In the genomic region with DNA sequence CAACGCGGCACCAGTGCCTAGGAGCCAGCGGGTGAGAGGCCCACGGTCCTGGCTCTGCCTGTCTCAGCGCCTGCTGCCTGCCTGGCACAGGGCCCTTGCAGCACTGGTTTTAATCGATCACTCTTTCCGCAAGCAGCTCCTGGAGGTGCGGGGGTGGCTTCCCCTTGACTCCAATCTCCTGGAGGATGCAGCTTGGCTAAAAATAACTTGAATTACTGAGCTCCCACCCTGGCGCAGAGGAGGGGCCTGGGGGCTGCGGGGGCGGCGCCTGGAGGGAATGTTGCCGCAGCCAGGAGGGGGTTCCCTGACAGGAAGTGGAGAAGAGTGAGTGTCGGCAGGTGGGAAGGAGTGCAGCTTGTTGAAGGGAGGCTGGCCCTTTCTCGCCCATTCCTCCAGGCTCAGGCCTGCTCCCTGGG, we compare ENCODE assay signal across 9 cellular contexts. TPM values are rescaled to one million over a fixed set of nuclear protein-coding genes. Genes with fewer than 3 reads are reported as not detected.
A peak's percentile ranks its signal among the peaks of the same experiment; 100 is the strongest.
DNase-seq lines count a peak whose midpoint lies in the region; TF ChIP-seq lines count a peak whose summit lies in the region.
"Had no signal": no experiment of that assay in that cellular context is flagged by ENCODE, and none has a peak within 500 bp of the region (broad histone marks: within the 10 kb centered on the region; RNA-seq: fewer than 3 reads in every experiment).

No MANE protein-coding gene starts in this region.

- H3K4me3 ChIP-seq in fibroblast of the aortic adventitia (ENCODE audit: low read depth, low read length) (no peak overlapping the region), osteoblast (ENCODE audit: insufficient read depth, low read length) (peak overlapping the region; percentile 54)

- no peaks in the 10 kb centered on the region for H3K9me3 ChIP-seq in osteoblast (ENCODE audit: low read depth, low read length)

- H3K4me1 ChIP-seq in osteoblast (ENCODE audit: insufficient read depth, low read length), result peaks cover 14% of the 10 kb centered on the region

- no peaks in the 10 kb centered on the region for H3K27me3 ChIP-seq in osteoblast (ENCODE audit: insufficient read depth, low read length)

- H3K9me3 Mint-ChIP-seq in activated naive CD4-positive, alpha-beta T cell treated with anti-CD3 and anti-CD28 coated beads for 36 hours, result no peaks in the 10 kb centered on the region

- H2AFZ ChIP-seq in osteoblast (ENCODE audit: low read length), result peak overlapping the region; percentile 80

- no peak overlapping the region for H3K27ac Mint-ChIP-seq in activated naive CD4-positive, alpha-beta T cell treated with anti-CD3 and anti-CD28 coated beads for 36 hours

- H3K79me2 ChIP-seq in osteoblast (ENCODE audit: insufficient read depth, low read length), result no peaks in the 10 kb centered on the region

- peak overlapping the region; percentile 63 for H3K4me2 ChIP-seq in osteoblast (ENCODE audit: insufficient read depth, low read length)

- H3K4me3 Mint-ChIP-seq in activated naive CD4-positive, alpha-beta T cell treated with anti-CD3 and anti-CD28 coated beads for 36 hours, result no peak overlapping the region

- DNase-seq in ELF-1 (ENCODE audit: low read depth, low spot score) (peak; percentile 50), RPMI7951 (ENCODE audit: low read depth) (peak; percentile 25), fibroblast of the aortic adventitia (ENCODE audit: low read depth) (peak; percentile 51), osteoblast (ENCODE audit: insufficient read length, low spot score, missing footprints) (peak; percentile 97), MV-4-11 (lab: John Stamatoyannopoulos, UW) (no peak), SW 1271 (lab: John Stamatoyannopoulos, UW) (no peak)
- no peak for DNase-seq in activated naive CD4-positive, alpha-beta T cell treated with anti-CD3 and anti-CD28 coated beads for 36 hours
- no peak for DNase-seq in activated CD8-positive, alpha-beta memory T cell treated with anti-CD3 and anti-CD28 coated beads, Interleukin-2, amount 50 U/mL, for 48 hours
- DNase-seq: cortex of kidney had no signal

- no peak overlapping the region for H3K27ac ChIP-seq in osteoblast (ENCODE audit: low read depth, low read length)

- H3K36me3 ChIP-seq in osteoblast (ENCODE audit: insufficient read depth, low read length), result no peaks in the 10 kb centered on the region

- intact Hi-C loops in activated naive CD4-positive, alpha-beta T cell treated with anti-CD3 and anti-CD28 coated beads for 36 hours (cut with micrococcal nuclease), result loop anchor here (1.0 kb wide), 1 partner anchor 118 kb away; no protein-coding TSS in a partner anchor

- H3K4me1 Mint-ChIP-seq in activated naive CD4-positive, alpha-beta T cell treated with anti-CD3 and anti-CD28 coated beads for 36 hours (ENCODE audit: low read depth), result peaks cover 9% of the 10 kb centered on the region

- CTCF ChIA-PET in activated naive CD4-positive, alpha-beta T cell treated with anti-CD3 and anti-CD28 coated beads for 36 hours (lab: Charles Lee), result interaction anchor here (0.6 to 6.1 kb wide), 6 partner anchors 47 to 480 kb away, joined by 3 to 77 read pairs (median 4); no protein-coding TSS in a partner anchor

- no peaks in the 10 kb centered on the region for H3K36me3 Mint-ChIP-seq in activated naive CD4-positive, alpha-beta T cell treated with anti-CD3 and anti-CD28 coated beads for 36 hours (ENCODE audit: low read depth)

- TF ChIP-seq CTCF in fibroblast of the aortic adventitia (IDR thresholded peaks at IDR 0.05; ENCODE audit: insufficient read depth, low read length), result no peak
- no peak for TF ChIP-seq CTCF in osteoblast (IDR thresholded peaks at IDR 0.05; ENCODE audit: extremely low read depth, low read depth, low read length)

- no peaks in the 10 kb centered on the region for H4K20me1 ChIP-seq in osteoblast (ENCODE audit: insufficient read depth, low read length)

- no peaks in the 10 kb centered on the region for H3K27me3 Mint-ChIP-seq in activated naive CD4-positive, alpha-beta T cell treated with anti-CD3 and anti-CD28 coated beads for 36 hours (ENCODE audit: low read depth)

RNA-seq across cellular contexts. Expression of gene RPL29, which starts 9.9 kb away (rescaled TPM):
- 1,313 and 1,434 TPM in 2 replicates for total RNA-seq in RPMI7951 (2014; rRNA removed; shearing (Covaris generic))
- total RNA-seq in fibroblast of the aortic adventitia (ENCODE audit: low replicate concordance) (155 and 1,532 TPM in 2 replicates), osteoblast (824 and 862 TPM in 2 replicates)
- 1,000 to 10,000 TPM; 1,927 to 1,957 TPM for total RNA-seq in activated naive CD4-positive, alpha-beta T cell treated with anti-CD3 and anti-CD28 coated beads for 36 hours

RNA-seq across cellular contexts. Expression of gene ACY1, which starts 22.2 kb away (rescaled TPM):
- total RNA-seq in RPMI7951 (2014; rRNA removed; shearing (Covaris generic)), result 50.0 and 55.1 TPM in 2 replicates
- total RNA-seq in fibroblast of the aortic adventitia (ENCODE audit: low replicate concordance) (26.7 and 28.7 TPM in 2 replicates), osteoblast (35.7 and 37.6 TPM in 2 replicates)
- total RNA-seq in activated naive CD4-positive, alpha-beta T cell treated with anti-CD3 and anti-CD28 coated beads for 36 hours, result 10 to 100 TPM; 62.1 to 68.9 TPM

RNA-seq across cellular contexts. Expression of gene ABHD14A, which starts 30.7 kb away (rescaled TPM):
- total RNA-seq in RPMI7951 (2014; rRNA removed; shearing (Covaris generic)), result 21.9 and 29.1 TPM in 2 replicates
- 7.4 and 13.8 TPM in 2 replicates for total RNA-seq in fibroblast of the aortic adventitia (ENCODE audit: low replicate concordance)
- total RNA-seq in osteoblast, result 16.5 and 18.8 TPM in 2 replicates
- total RNA-seq in activated naive CD4-positive, alpha-beta T cell treated with anti-CD3 and anti-CD28 coated beads for 36 hours, result 1 to 10 TPM; 5.4 to 5.7 TPM

RNA-seq across cellular contexts. Expression of gene ABHD14B, which starts 31.7 kb away (rescaled TPM):
- 36.8 and 37.5 TPM in 2 replicates for total RNA-seq in RPMI7951 (2014; rRNA removed; shearing (Covaris generic))
- total RNA-seq in fibroblast of the aortic adventitia (ENCODE audit: low replicate concordance) (11.0 and 36.3 TPM in 2 replicates), osteoblast (38.7 and 44.2 TPM in 2 replicates)
- total RNA-seq in activated naive CD4-positive, alpha-beta T cell treated with anti-CD3 and anti-CD28 coated beads for 36 hours, result 10 to 100 TPM; 81.8 to 85.8 TPM

RNA-seq across cellular contexts. Expression of gene PCBP4, which starts 38.3 kb away (rescaled TPM):
- total RNA-seq in RPMI7951 (2014; rRNA removed; shearing (Covaris generic)), result 65.7 and 72.5 TPM in 2 replicates
- total RNA-seq in fibroblast of the aortic adventitia (ENCODE audit: low replicate concordance) (19.0 and 33.3 TPM in 2 replicates), osteoblast (19.7 and 22.4 TPM in 2 replicates)
- total RNA-seq in activated naive CD4-positive, alpha-beta T cell treated with anti-CD3 and anti-CD28 coated beads for 36 hours, result 1 to 10 TPM; 8.9 to 9.1 TPM

Comparison
In these comparisons a context has a peak if more than half of its experiments do, and no peak if none do; other contexts are left out.
1. DNase-seq: peak in ELF-1 (single experiment), RPMI7951 (single experiment), fibroblast of the aortic adventitia (single experiment) and osteoblast (single experiment); none in activated naive CD4-positive, alpha-beta T cell treated with anti-CD3 and anti-CD28 coated beads for 36 hours (single experiment), MV-4-11 (single experiment), activated CD8-positive, alpha-beta memory T cell treated with anti-CD3 and anti-CD28 coated beads, Interleukin-2, amount 50 U/mL, for 48 hours (single experiment) and SW 1271 (0 of 2).